In genomic region chr3:8516783-8517182, GRCh38 we compare ENCODE assay signal across 20 cellular contexts. TPM values are rescaled to one million over a fixed set of nuclear protein-coding genes. Genes with fewer than 3 reads are reported as not detected.
DNase-seq lines count a peak whose midpoint lies in the region; ATAC-seq and TF ChIP-seq lines count a peak whose summit lies in the region.
"Had no signal": no experiment of that assay in that cellular context is flagged by ENCODE, and none has a peak within 500 bp of the region (broad histone marks: within the 10 kb centered on the region; RNA-seq: fewer than 3 reads in every experiment).

No MANE protein-coding gene starts in this region.

- H3K27me3 ChIP-seq in GM23248 (replicated peaks; ENCODE audit: insufficient read depth) (no peaks in the 10 kb centered on the region), ascending aorta (no peaks in the 10 kb centered on the region), tibial artery (no peaks in the 10 kb centered on the region), esophagus muscularis mucosa (no peaks in the 10 kb centered on the region)

- H3K4me3 ChIP-seq in GM23248 = no peak overlapping the region
- H3K4me3 ChIP-seq in ascending aorta = peak overlapping the region in 1 of 2 donors; percentile 32
- H3K4me3 ChIP-seq in tibial artery = no peak overlapping the region
- H3K4me3 ChIP-seq in esophagus muscularis mucosa = no peak overlapping the region
- H3K4me3 ChIP-seq: HAP-1 had no signal

- no peak overlapping the region for H3K9ac ChIP-seq in GM23248

- peaks cover 85% of the 10 kb centered on the region for H3F3A ChIP-seq in GM23248 (ENCODE audit: insufficient read depth)

- no peak overlapping the region for H3K4me2 ChIP-seq in GM23248 (ENCODE audit: unreplicated experiment)

- H3K9me2 ChIP-seq in GM23248 (ENCODE audit: insufficient read depth) = no peaks in the 10 kb centered on the region

- H3K27me3 Mint-ChIP-seq in osteocyte (ENCODE audit: unreplicated experiment) = no peaks in the 10 kb centered on the region
- H3K27me3 Mint-ChIP-seq: CD4-positive, CD25-positive, alpha-beta regulatory T cell had no signal

- H3K36me3 Mint-ChIP-seq in osteocyte (ENCODE audit: unreplicated experiment) = peaks cover 58% of the 10 kb centered on the region

- H3K4me1 ChIP-seq in GM23248 (ENCODE audit: insufficient read depth) = peaks cover 41% of the 10 kb centered on the region
- H3K4me1 ChIP-seq in ascending aorta = peaks cover 14 to 72% of the 10 kb centered on the region in 2 donors
- peaks cover 0 to 91% (median 45%) of the 10 kb centered on the region in 4 donors for H3K4me1 ChIP-seq in tibial artery
- H3K4me1 ChIP-seq in esophagus muscularis mucosa = peaks cover 0 to 29% (median 20%) of the 10 kb centered on the region in 4 donors

- in situ Hi-C loops in GM23248 (cut with MboI) = no loop called here

- H3K27ac ChIP-seq in GM23248 (peak overlapping the region; percentile 74), ascending aorta (peak overlapping the region; percentile 65 to 70), tibial artery (peak overlapping the region; percentile 63 to 74), esophagus muscularis mucosa (replicated peaks in 1 of 4) (peak overlapping the region in 1 of 4 donors; percentile 52)

- peaks cover 73% of the 10 kb centered on the region for H3K4me1 Mint-ChIP-seq in osteocyte (ENCODE audit: unreplicated experiment)

- H3K9me3 Mint-ChIP-seq in osteocyte (ENCODE audit: unreplicated experiment) = peaks cover 6% of the 10 kb centered on the region

- H4K20me1 ChIP-seq in GM23248 (ENCODE audit: insufficient read depth) = no peaks in the 10 kb centered on the region

- DNase-seq in GM23248 (no peak), ascending aorta (ENCODE audit: low spot score in 2 of 2) (no peak), osteocyte (ENCODE audit: extremely low spot score, unreplicated experiment) (no peak), tibial artery (no peak), esophagus muscularis mucosa (ENCODE audit: extremely low spot score) (no peak)
- DNase-seq: CD4-positive, CD25-positive, alpha-beta regulatory T cell; COR-L47; DMS 273 treated with DMSO at 0.1 percent for 48 hours; DMS79 treated with DMSO at 0.1 percent for 48 hours; Karpas-422; MV-4-11; NCI-H1105 treated with DMSO at 0.1 percent for 48 hours; NCI-H1694; NCI-H2081 treated with DMSO at 0.1 percent for 48 hours; NCI-H446; NCI-H526; Right ventricle myocardium superior had no signal

- TF ChIP-seq CTCF in ascending aorta (IDR thresholded peaks at IDR 0.05) (no peak), osteocyte (IDR thresholded peaks at IDR 0.05) (no peak), tibial artery (IDR thresholded peaks at IDR 0.05) (no peak), esophagus muscularis mucosa (IDR thresholded peaks at IDR 0.05) (no peak)

- H3K9me3 ChIP-seq in GM23248 (ENCODE audit: low read depth) (no peaks in the 10 kb centered on the region), ascending aorta (no peaks in the 10 kb centered on the region), tibial artery (no peaks in the 10 kb centered on the region), esophagus muscularis mucosa (no peaks in the 10 kb centered on the region)
- H3K9me3 ChIP-seq: HAP-1 had no signal

- no peak overlapping the region for H3K4me3 Mint-ChIP-seq in osteocyte (ENCODE audit: unreplicated experiment)
- H3K4me3 Mint-ChIP-seq: CD4-positive, CD25-positive, alpha-beta regulatory T cell had no signal

- ATAC-seq in HG02571 (IDR thresholded peaks at IDR 0.05; ENCODE audit: unreplicated experiment) (no peak), HG02623 (IDR thresholded peaks at IDR 0.05; ENCODE audit: unreplicated experiment) (no peak)

- no peak overlapping the region for H2AFZ ChIP-seq in GM23248

- no peak for TF ChIP-seq EP300 in esophagus muscularis mucosa (IDR thresholded peaks at IDR 0.05)

- peaks cover 46% of the 10 kb centered on the region for H3K79me2 ChIP-seq in GM23248 (ENCODE audit: insufficient read depth)

- 66 to 69% methylated on average over 2 of the region's 2 CpGs for WGBS in GM23248 (ENCODE audit: low coverage in 1 of 2, low lambda C conversion rate in 2 of 2, missing lambda C conversion rate in 2 of 2), 2 experiments
- WGBS in esophagus muscularis mucosa = 91% methylated on average over 2 of the region's 2 CpGs

- 0 out of 2 replicates have a peak, but pooled peaks cover 38% of the 10 kb centered on the region for H3K36me3 ChIP-seq in GM23248 (ENCODE audit: low read depth)
- peaks cover 34 to 92% of the 10 kb centered on the region in 2 donors for H3K36me3 ChIP-seq in ascending aorta
- H3K36me3 ChIP-seq in tibial artery = peaks cover 0 to 23% (median 9%) of the 10 kb centered on the region in 3 donors
- H3K36me3 ChIP-seq in esophagus muscularis mucosa = peaks cover 0 to 35% (median 4%) of the 10 kb centered on the region in 4 donors
- H3K36me3 ChIP-seq: HAP-1 had no signal

- peak overlapping the region; percentile 28 for H3K27ac Mint-ChIP-seq in osteocyte (ENCODE audit: unreplicated experiment)
- H3K27ac Mint-ChIP-seq: CD4-positive, CD25-positive, alpha-beta regulatory T cell had no signal

- intact Hi-C loops in ascending aorta (cut with DNase I) (no loop called here), tibial artery (cut with DNase I; ENCODE audit: low total_unique reads) (no loop called here), esophagus muscularis mucosa (cut with DNase I) (no loop called here)

- no peak for TF ChIP-seq POLR2A in esophagus muscularis mucosa (IDR thresholded peaks at IDR 0.05; ENCODE audit: low read depth)

RNA-seq across cellular contexts. Expression of gene LMCD1, which starts 15.2 kb away (rescaled TPM):
- 149 and 259 TPM in 2 replicates for total RNA-seq in GM23248 (2014; rRNA removed; shearing (Covaris generic))
- 187 and 189 TPM in 2 replicates for polyA plus RNA-seq in GM23248 (2016; fragmentation: Nextera tagmentation; extraction: Ambion mirVana)
- total RNA-seq in ascending aorta (634 TPM), osteocyte (135 and 136 TPM in 2 replicates), esophagus muscularis mucosa (100 to 1,000 TPM in 2 of 4 donors, 10 to 100 TPM in 2; 43.2 to 576 (median 131) TPM)
